15 cellular contexts compared by ENCODE assay signal in genomic region chr17:57655564-57655963, GRCh38.
DNase-seq lines count a peak whose midpoint lies in the region; ATAC-seq and TF ChIP-seq lines count a peak whose summit lies in the region.
"Had no signal": no experiment of that assay in that cellular context is flagged by ENCODE, and none has a peak within 500 bp of the region (broad histone marks: within the 10 kb centered on the region; RNA-seq: fewer than 3 reads in every experiment).

No MANE protein-coding gene starts in this region.

- H3K27ac Mint-ChIP-seq in activated CD4-positive, alpha-beta T cell treated with anti-CD3 and anti-CD28 coated beads, Interleukin-2, amount 10 ng/mL, durations not matched to agents 24 days and 14 days, result peak overlapping the region; percentile 9
- peak overlapping the region in 3 of 5 experiments; percentile 25 to 44 (median 32) for H3K27ac Mint-ChIP-seq in brain
- H3K27ac Mint-ChIP-seq in stimulated activated effector memory CD8-positive, alpha-beta T cell treated with anti-CD3 and anti-CD28 coated beads, Interleukin-12 subunit alpha, Interleukin-12 subunit beta, amount 100 ng/mL, for 72 hours, result peak overlapping the region; percentile 81
- peak overlapping the region in 1 of 2 donors; percentile 50 for H3K27ac Mint-ChIP-seq in stimulated activated naive CD8-positive, alpha-beta T cell treated with anti-CD3 and anti-CD28 coated beads, Interleukin-15, amount 100 ng/mL, for 72 hours

- H3K27me3 ChIP-seq in upper lobe of left lung (no peaks in the 10 kb centered on the region), sigmoid colon (no peaks in the 10 kb centered on the region)
- H3K27me3 ChIP-seq: BLaER1 treated with 17β-estradiol and CSF1 and Interleukin-3, amounts not matched to agents 10 nM and 100 nM had no signal

- DNase-seq in activated CD4-positive, alpha-beta T cell treated with anti-CD3 and anti-CD28 coated beads, Interleukin-2, amount 10 ng/mL, durations not matched to agents 24 days and 14 days, result no peak
- no peak for DNase-seq in activated CD4-positive, alpha-beta T cell treated with anti-CD3 and anti-CD28 coated beads, Interleukin-2, amount 50 U/mL, for 48 hours
- peak; percentile 34 for DNase-seq in NCI-H187 treated with DMSO at 0.1 percent for 48 hours (lab: John Stamatoyannopoulos, UW)
- DNase-seq in stimulated activated effector memory CD8-positive, alpha-beta T cell treated with anti-CD3 and anti-CD28 coated beads, Interleukin-12 subunit alpha, Interleukin-12 subunit beta, amount 100 ng/mL, for 72 hours (ENCODE audit: low spot score in 2 of 2), result no peak
- no peak for DNase-seq in stimulated activated naive CD8-positive, alpha-beta T cell treated with anti-CD3 and anti-CD28 coated beads, Interleukin-15, amount 100 ng/mL, for 72 hours
- DNase-seq in upper lobe of left lung, result no peak
- no peak for DNase-seq in sigmoid colon
- DNase-seq: H9; NCI-H2029 treated with DMSO at 0.1 percent for 48 hours; NCI-H526; NK-92 treated with Interleukin-12 subunit alpha and Interleukin-12 subunit beta, amount 100 ng/mL, for 24 hours had no signal

- TF ChIP-seq CTCF in brain (conservative IDR thresholded peaks at IDR 0.05), result no peak
- no peak for TF ChIP-seq CTCF in upper lobe of left lung (IDR thresholded peaks at IDR 0.05)
- no peak for TF ChIP-seq CTCF in sigmoid colon (IDR thresholded peaks at IDR 0.05)

- ATAC-seq in stimulated activated effector memory CD8-positive, alpha-beta T cell treated with anti-CD3 and anti-CD28 coated beads, Interleukin-12 subunit alpha, Interleukin-12 subunit beta, amount 100 ng/mL, for 72 hours, result no peak
- ATAC-seq in stimulated activated naive CD8-positive, alpha-beta T cell treated with anti-CD3 and anti-CD28 coated beads, Interleukin-15, amount 100 ng/mL, for 72 hours, result no peak
- no peak for ATAC-seq in upper lobe of left lung (ENCODE audit: low FRiP score in 2 of 2)
- ATAC-seq: A549 had no signal

- H3K36me3 Mint-ChIP-seq in activated CD4-positive, alpha-beta T cell treated with anti-CD3 and anti-CD28 coated beads, Interleukin-2, amount 10 ng/mL, durations not matched to agents 24 days and 14 days (ENCODE audit: low read depth), result peaks cover 7% of the 10 kb centered on the region
- peaks cover 52% of the 10 kb centered on the region for H3K36me3 Mint-ChIP-seq in brain
- H3K36me3 Mint-ChIP-seq in stimulated activated effector memory CD8-positive, alpha-beta T cell treated with anti-CD3 and anti-CD28 coated beads, Interleukin-12 subunit alpha, Interleukin-12 subunit beta, amount 100 ng/mL, for 72 hours, result peaks cover 17% of the 10 kb centered on the region

- H3K36me3 ChIP-seq in upper lobe of left lung (no peaks in the 10 kb centered on the region), sigmoid colon (no peaks in the 10 kb centered on the region)

- WGBS in upper lobe of left lung, 2 donors, result 94 to 96% methylated on average over 6 of the region's 6 CpGs
- 92 to 94% methylated on average over 6 of the region's 6 CpGs for WGBS in sigmoid colon, 2 donors

- H3K4me3 ChIP-seq in upper lobe of left lung, result no peak overlapping the region
- no peak overlapping the region for H3K4me3 ChIP-seq in sigmoid colon
- H3K4me3 ChIP-seq: A549; BLaER1 treated with 17β-estradiol and CSF1 and Interleukin-3, amounts not matched to agents 10 nM and 100 nM had no signal

- no peaks in the 10 kb centered on the region for H3K9me3 ChIP-seq in upper lobe of left lung
- no peaks in the 10 kb centered on the region for H3K9me3 ChIP-seq in sigmoid colon
- H3K9me3 ChIP-seq: A549; BLaER1 treated with 17β-estradiol and CSF1 and Interleukin-3, amounts not matched to agents 10 nM and 100 nM had no signal

- H3K27ac ChIP-seq in upper lobe of left lung (no peak overlapping the region), sigmoid colon (no peak overlapping the region)
- H3K27ac ChIP-seq: A549; BLaER1 treated with 17β-estradiol and CSF1 and Interleukin-3, amounts not matched to agents 10 nM and 100 nM had no signal

- no peak for TF ChIP-seq EP300 in upper lobe of left lung (IDR thresholded peaks at IDR 0.05)
- TF ChIP-seq EP300 in sigmoid colon (IDR thresholded peaks at IDR 0.05), result no peak

- H3K4me1 Mint-ChIP-seq in activated CD4-positive, alpha-beta T cell treated with anti-CD3 and anti-CD28 coated beads, Interleukin-2, amount 10 ng/mL, durations not matched to agents 24 days and 14 days, result no peaks in the 10 kb centered on the region
- peaks cover 57% of the 10 kb centered on the region for H3K4me1 Mint-ChIP-seq in brain
- H3K4me1 Mint-ChIP-seq in stimulated activated effector memory CD8-positive, alpha-beta T cell treated with anti-CD3 and anti-CD28 coated beads, Interleukin-12 subunit alpha, Interleukin-12 subunit beta, amount 100 ng/mL, for 72 hours, result peaks cover 43% of the 10 kb centered on the region
- peaks cover 3% of the 10 kb centered on the region for H3K4me1 Mint-ChIP-seq in stimulated activated naive CD8-positive, alpha-beta T cell treated with anti-CD3 and anti-CD28 coated beads, Interleukin-15, amount 100 ng/mL, for 72 hours

- TF ChIP-seq POLR2A in upper lobe of left lung (IDR thresholded peaks at IDR 0.05), result no peak
- no peak for TF ChIP-seq POLR2A in sigmoid colon (IDR thresholded peaks at IDR 0.05)

- intact Hi-C loops in activated CD4-positive, alpha-beta T cell treated with anti-CD3 and anti-CD28 coated beads, Interleukin-2, amount 10 ng/mL, durations not matched to agents 24 days and 14 days (cut with micrococcal nuclease), result no loop called here
- intact Hi-C loops in sigmoid colon (cut with DNase I), result no loop called here

- H3K4me1 ChIP-seq in upper lobe of left lung (no peaks in the 10 kb centered on the region), sigmoid colon (no peaks in the 10 kb centered on the region)

- no peaks in the 10 kb centered on the region for H3K27me3 Mint-ChIP-seq in activated CD4-positive, alpha-beta T cell treated with anti-CD3 and anti-CD28 coated beads, Interleukin-2, amount 10 ng/mL, durations not matched to agents 24 days and 14 days
- no peaks in the 10 kb centered on the region for H3K27me3 Mint-ChIP-seq in brain
- H3K27me3 Mint-ChIP-seq in stimulated activated naive CD8-positive, alpha-beta T cell treated with anti-CD3 and anti-CD28 coated beads, Interleukin-15, amount 100 ng/mL, for 72 hours, result no peaks in the 10 kb centered on the region
- H3K27me3 Mint-ChIP-seq: IgD-negative memory B cell had no signal

- H3K9me3 Mint-ChIP-seq in activated CD4-positive, alpha-beta T cell treated with anti-CD3 and anti-CD28 coated beads, Interleukin-2, amount 10 ng/mL, durations not matched to agents 24 days and 14 days, result no peaks in the 10 kb centered on the region
- H3K9me3 Mint-ChIP-seq in brain, result no peaks in the 10 kb centered on the region
- no peaks in the 10 kb centered on the region for H3K9me3 Mint-ChIP-seq in stimulated activated effector memory CD8-positive, alpha-beta T cell treated with anti-CD3 and anti-CD28 coated beads, Interleukin-12 subunit alpha, Interleukin-12 subunit beta, amount 100 ng/mL, for 72 hours
- no peaks in the 10 kb centered on the region for H3K9me3 Mint-ChIP-seq in stimulated activated naive CD8-positive, alpha-beta T cell treated with anti-CD3 and anti-CD28 coated beads, Interleukin-15, amount 100 ng/mL, for 72 hours
- H3K9me3 Mint-ChIP-seq: H9, IgD-negative memory B cell had no signal

- no peak overlapping the region for H3K4me3 Mint-ChIP-seq in activated CD4-positive, alpha-beta T cell treated with anti-CD3 and anti-CD28 coated beads, Interleukin-2, amount 10 ng/mL, durations not matched to agents 24 days and 14 days
- no peak overlapping the region for H3K4me3 Mint-ChIP-seq in brain
- H3K4me3 Mint-ChIP-seq in stimulated activated effector memory CD8-positive, alpha-beta T cell treated with anti-CD3 and anti-CD28 coated beads, Interleukin-12 subunit alpha, Interleukin-12 subunit beta, amount 100 ng/mL, for 72 hours, result no peak overlapping the region
- H3K4me3 Mint-ChIP-seq in stimulated activated naive CD8-positive, alpha-beta T cell treated with anti-CD3 and anti-CD28 coated beads, Interleukin-15, amount 100 ng/mL, for 72 hours, result no peak overlapping the region
- H3K4me3 Mint-ChIP-seq: H9, IgD-negative memory B cell had no signal
